1 cellular context compared by ENCODE assay signal in genomic region chr19:49324801-49325491, GRCh38.
TF ChIP-seq lines count a peak whose summit lies in the region.

SLC6A16 (minus strand) TSS chr19:49325191; CDS start chr19:49311347, 13,844 bp downstream.

TF ChIP-seq in GM12878, 131 proteins besides CTCF, POLR2A, EP300 and RAD21 (continued from another document):
- TF ChIP-seq RBBP5 (conservative IDR thresholded peaks at IDR 0.05), result no peak
- TF ChIP-seq NFXL1 (IDR thresholded peaks at IDR 0.05; ENCODE audit: borderline replicate concordance), result no peak
- TF ChIP-seq CEBPZ (IDR thresholded peaks at IDR 0.05; ENCODE audit: low read depth, low read length), result no peak
- TF ChIP-seq, protein P1, sequence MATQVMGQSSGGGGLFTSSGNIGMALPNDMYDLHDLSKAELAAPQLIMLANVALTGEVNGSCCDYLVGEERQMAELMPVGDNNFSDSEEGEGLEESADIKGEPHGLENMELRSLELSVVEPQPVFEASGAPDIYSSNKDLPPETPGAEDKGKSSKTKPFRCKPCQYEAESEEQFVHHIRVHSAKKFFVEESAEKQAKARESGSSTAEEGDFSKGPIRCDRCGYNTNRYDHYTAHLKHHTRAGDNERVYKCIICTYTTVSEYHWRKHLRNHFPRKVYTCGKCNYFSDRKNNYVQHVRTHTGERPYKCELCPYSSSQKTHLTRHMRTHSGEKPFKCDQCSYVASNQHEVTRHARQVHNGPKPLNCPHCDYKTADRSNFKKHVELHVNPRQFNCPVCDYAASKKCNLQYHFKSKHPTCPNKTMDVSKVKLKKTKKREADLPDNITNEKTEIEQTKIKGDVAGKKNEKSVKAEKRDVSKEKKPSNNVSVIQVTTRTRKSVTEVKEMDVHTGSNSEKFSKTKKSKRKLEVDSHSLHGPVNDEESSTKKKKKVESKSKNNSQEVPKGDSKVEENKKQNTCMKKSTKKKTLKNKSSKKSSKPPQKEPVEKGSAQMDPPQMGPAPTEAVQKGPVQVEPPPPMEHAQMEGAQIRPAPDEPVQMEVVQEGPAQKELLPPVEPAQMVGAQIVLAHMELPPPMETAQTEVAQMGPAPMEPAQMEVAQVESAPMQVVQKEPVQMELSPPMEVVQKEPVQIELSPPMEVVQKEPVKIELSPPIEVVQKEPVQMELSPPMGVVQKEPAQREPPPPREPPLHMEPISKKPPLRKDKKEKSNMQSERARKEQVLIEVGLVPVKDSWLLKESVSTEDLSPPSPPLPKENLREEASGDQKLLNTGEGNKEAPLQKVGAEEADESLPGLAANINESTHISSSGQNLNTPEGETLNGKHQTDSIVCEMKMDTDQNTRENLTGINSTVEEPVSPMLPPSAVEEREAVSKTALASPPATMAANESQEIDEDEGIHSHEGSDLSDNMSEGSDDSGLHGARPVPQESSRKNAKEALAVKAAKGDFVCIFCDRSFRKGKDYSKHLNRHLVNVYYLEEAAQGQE (IDR thresholded peaks at IDR 0.05; ENCODE audit: low read depth, low read length), result no peak
- TF ChIP-seq, protein P2, sequence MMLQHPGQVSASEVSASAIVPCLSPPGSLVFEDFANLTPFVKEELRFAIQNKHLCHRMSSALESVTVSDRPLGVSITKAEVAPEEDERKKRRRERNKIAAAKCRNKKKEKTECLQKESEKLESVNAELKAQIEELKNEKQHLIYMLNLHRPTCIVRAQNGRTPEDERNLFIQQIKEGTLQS (IDR thresholded peaks at IDR 0.05; ENCODE audit: borderline replicate concordance, extremely low read depth, low read depth, low read length), result no peak
- no peak for TF ChIP-seq HDGF (IDR thresholded peaks at IDR 0.05)
- TF ChIP-seq CUX1 (IDR thresholded peaks at IDR 0.05; ENCODE audit: insufficient replicate concordance, low read depth, low read length), result no peak
- TF ChIP-seq HCFC1 (IDR thresholded peaks at IDR 0.05; ENCODE audit: low read length), result no peak
- TF ChIP-seq TBL1XR1 (IDR thresholded peaks at IDR 0.05; ENCODE audit: low read depth, low read length), result no peak
- TF ChIP-seq, protein P3, sequence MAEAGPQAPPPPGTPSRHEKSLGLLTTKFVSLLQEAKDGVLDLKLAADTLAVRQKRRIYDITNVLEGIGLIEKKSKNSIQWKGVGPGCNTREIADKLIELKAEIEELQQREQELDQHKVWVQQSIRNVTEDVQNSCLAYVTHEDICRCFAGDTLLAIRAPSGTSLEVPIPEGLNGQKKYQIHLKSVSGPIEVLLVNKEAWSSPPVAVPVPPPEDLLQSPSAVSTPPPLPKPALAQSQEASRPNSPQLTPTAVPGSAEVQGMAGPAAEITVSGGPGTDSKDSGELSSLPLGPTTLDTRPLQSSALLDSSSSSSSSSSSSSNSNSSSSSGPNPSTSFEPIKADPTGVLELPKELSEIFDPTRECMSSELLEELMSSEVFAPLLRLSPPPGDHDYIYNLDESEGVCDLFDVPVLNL (IDR thresholded peaks at IDR 0.05; ENCODE audit: low read depth, low read length), result no peak
- TF ChIP-seq TCF12 (IDR thresholded peaks at IDR 0.05; ENCODE audit: low read depth, low read length), result no peak
